Comparison of ENCODE assay signal across 16 cellular contexts in the genomic region with DNA sequence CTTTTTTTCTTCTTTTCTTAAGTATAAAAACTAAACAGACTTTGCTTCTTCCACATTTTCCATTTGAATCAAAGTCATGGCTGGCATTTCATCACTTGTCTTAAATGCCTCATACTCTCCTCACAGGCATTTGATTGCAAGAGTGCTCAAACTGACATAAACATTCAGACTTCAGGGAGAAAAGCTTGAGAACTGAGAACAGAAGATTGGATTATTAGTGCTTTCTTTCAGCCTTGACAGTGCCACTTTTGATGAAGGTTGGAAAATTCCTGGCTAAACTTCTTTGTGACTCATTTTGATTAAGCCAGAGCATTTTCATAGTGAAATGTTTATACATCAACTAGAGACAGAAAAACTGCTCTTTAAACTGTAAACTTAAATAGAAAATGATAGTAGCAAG.
DNase-seq lines count a peak whose midpoint lies in the region; ATAC-seq and TF ChIP-seq lines count a peak whose summit lies in the region.
"Had no signal": no experiment of that assay in that cellular context is flagged by ENCODE, and none has a peak within 500 bp of the region (broad histone marks: within the 10 kb centered on the region; RNA-seq: fewer than 3 reads in every experiment).

No MANE protein-coding gene starts in this region.

- no peaks in the 10 kb centered on the region for H3K9me3 Mint-ChIP-seq in CD8-positive, alpha-beta T cell
- H3K9me3 Mint-ChIP-seq: H9 had no signal

- H3K9me3 ChIP-seq in CD8-positive, alpha-beta T cell (ENCODE audit: low read length), result no peaks in the 10 kb centered on the region
- H3K9me3 ChIP-seq: BLaER1 had no signal

- H3K4me1 Mint-ChIP-seq in CD8-positive, alpha-beta T cell (ENCODE audit: low read depth), result no peaks in the 10 kb centered on the region
- H3K4me1 Mint-ChIP-seq: CD4-positive, CD25-positive, alpha-beta regulatory T cell; H9 had no signal

- no peaks in the 10 kb centered on the region for H3K27me3 Mint-ChIP-seq in CD8-positive, alpha-beta T cell (ENCODE audit: low read depth)
- H3K27me3 Mint-ChIP-seq: CD4-positive, CD25-positive, alpha-beta regulatory T cell had no signal

- CTCF ChIA-PET in CD8-positive, alpha-beta T cell (lab: Charles Lee), result no interaction called here

- no peak for ATAC-seq in CD8-positive, alpha-beta T cell

- intact Hi-C loops in CD8-positive, alpha-beta T cell (cut with DNase I, micrococcal nuclease), result no loop called here

- no peaks in the 10 kb centered on the region for H3K36me3 ChIP-seq in CD8-positive, alpha-beta T cell (ENCODE audit: insufficient read depth, low read length)
- H3K36me3 ChIP-seq: BLaER1 had no signal

- H3K36me3 Mint-ChIP-seq in CD8-positive, alpha-beta T cell, result no peaks in the 10 kb centered on the region
- H3K36me3 Mint-ChIP-seq: CD4-positive, CD25-positive, alpha-beta regulatory T cell had no signal

- H3K4me3 ChIP-seq in CD8-positive, alpha-beta T cell (ENCODE audit: low read depth, low read length), result no peak overlapping the region
- H3K4me3 ChIP-seq: BLaER1 had no signal

- H3K27ac ChIP-seq in CD8-positive, alpha-beta T cell (ENCODE audit: low read depth, low read length), result no peak overlapping the region
- H3K27ac ChIP-seq: BLaER1 had no signal

- H3K4me1 ChIP-seq in CD8-positive, alpha-beta T cell (ENCODE audit: insufficient read depth, low read length), result no peaks in the 10 kb centered on the region
- H3K4me1 ChIP-seq: BLaER1 had no signal

- DNase-seq in RPMI7951 (ENCODE audit: low read depth) (peak; percentile 3), astrocyte of the hippocampus (ENCODE audit: low read depth, low spot score) (peak; percentile 36), foreskin melanocyte (peak; percentile 11), renal cortical epithelial cell (ENCODE audit: low read depth) (peak; percentile 1), DMS 273 (lab: John Stamatoyannopoulos, UW; ENCODE audit: unreplicated experiment) (no peak), COLO668 (lab: John Stamatoyannopoulos, UW; ENCODE audit: unreplicated experiment) (no peak)
- DNase-seq in CD8-positive, alpha-beta T cell, result no peak
- DNase-seq: 8988T; AML-193; CD4-positive, CD25-positive, alpha-beta regulatory T cell; COR-L47; DND-41; GDM1; GOT3; H9 had no signal

- POLR2A ChIA-PET in CD8-positive, alpha-beta T cell (lab: Charles Lee), result no interaction called here

- H3K4me3 Mint-ChIP-seq in CD8-positive, alpha-beta T cell, result no peak overlapping the region
- H3K4me3 Mint-ChIP-seq: CD4-positive, CD25-positive, alpha-beta regulatory T cell; H9 had no signal

- H3K27me3 ChIP-seq in CD8-positive, alpha-beta T cell (ENCODE audit: insufficient read depth, low read length), result no peaks in the 10 kb centered on the region
- H3K27me3 ChIP-seq: BLaER1 had no signal

- TF ChIP-seq CTCF in CD8-positive, alpha-beta T cell (IDR thresholded peaks at IDR 0.05), result no peak

- H3K27ac Mint-ChIP-seq in CD8-positive, alpha-beta T cell, result no peak overlapping the region
- H3K27ac Mint-ChIP-seq: CD4-positive, CD25-positive, alpha-beta regulatory T cell; H9 had no signal

Comparison
In these comparisons a context has a peak if more than half of its experiments do, and no peak if none do; other contexts are left out.
1. DNase-seq: peak in RPMI7951 (single experiment), astrocyte of the hippocampus (single experiment), foreskin melanocyte (single experiment) and renal cortical epithelial cell (single experiment); none in DMS 273 (single experiment), CD8-positive, alpha-beta T cell (0 of 7) and COLO668 (single experiment).